ENCODE assay signal across 18 cellular contexts in the genomic region with DNA sequence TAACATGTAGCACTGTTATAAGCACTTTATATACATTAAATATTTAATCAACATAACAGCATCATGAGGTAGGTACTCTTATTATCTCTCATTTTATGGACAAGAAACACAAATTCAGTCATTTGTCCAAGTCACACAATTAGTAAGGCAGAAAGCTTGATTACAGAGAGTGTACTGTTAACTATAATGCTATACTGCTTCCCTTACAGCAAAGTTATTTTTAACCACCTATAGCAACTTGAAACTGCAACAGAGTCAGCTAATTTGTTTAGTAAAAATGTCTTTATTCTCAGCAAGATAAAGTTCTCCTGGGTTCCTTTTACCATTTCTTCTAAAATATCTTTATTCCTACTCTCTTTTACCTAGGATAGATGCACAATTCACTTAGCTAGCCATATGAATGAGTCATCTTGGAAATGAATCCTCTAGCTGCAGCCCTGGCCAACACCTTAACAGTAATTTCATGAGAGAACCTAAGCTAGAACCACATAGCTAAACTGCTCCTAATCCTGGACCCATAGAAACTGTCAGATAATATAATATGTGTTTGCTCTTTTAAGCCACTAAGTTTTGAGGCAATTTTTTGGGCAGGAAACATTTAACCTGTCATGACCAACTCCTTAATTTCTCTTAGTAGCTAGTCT.
DNase-seq lines count a peak whose midpoint lies in the region; ATAC-seq, FAIRE-seq and TF ChIP-seq lines count a peak whose summit lies in the region.
"Had no signal": no experiment of that assay in that cellular context is flagged by ENCODE, and none has a peak within 500 bp of the region (broad histone marks: within the 10 kb centered on the region; RNA-seq: fewer than 3 reads in every experiment).

No MANE protein-coding gene starts in this region.

- RAD21 ChIA-PET in GM12878 (lab: Charles Lee; ENCODE audit: unreplicated experiment) = interaction anchor here (1.2 kb wide), 1 partner anchor 18 kb away, joined by 3 read pairs; no protein-coding TSS in a partner anchor

- peak; percentile 8 for DNase-seq in AG08396 (ENCODE audit: low spot score)
- DNase-seq in GM12878 (ENCODE audit: low read depth, low spot score) = no peak
- DNase-seq in progenitor cell of endocrine pancreas (ENCODE audit: low spot score, unreplicated experiment) = no peak
- DNase-seq in hepatocyte (ENCODE audit: low spot score) = no peak
- no peak for DNase-seq in SHP77 treated with DMSO at 0.1 percent for 48 hours (lab: John Stamatoyannopoulos, UW)
- DNase-seq: activated CD4-positive, alpha-beta T cell treated with anti-CD3 and anti-CD28 coated beads, Interleukin-2, amount 10 ng/mL, durations not matched to agents 24 days and 14 days; HCEC 1CT; kidney; NCI-H2227 treated with DMSO at 0.1 percent for 48 hours; upper lobe of right lung had no signal

- no TSS peak for BruUV-seq in GM12878 (replicated peaks; lab: Mats Ljungman, UMichigan)

- POLR2A ChIA-PET in GM12878 (lab: Charles Lee) = no interaction called here

- no peaks in the 10 kb centered on the region for H4K20me1 ChIP-seq in GM12878 (ENCODE audit: control insufficient read depth, insufficient read depth)
- H4K20me1 ChIP-seq in hepatocyte (ENCODE audit: insufficient read depth, poor library complexity, severe bottlenecking) = no peaks in the 10 kb centered on the region

- no peak for TF ChIP-seq EP300 in GM12878 (IDR thresholded peaks at IDR 0.05; ENCODE audit: borderline replicate concordance in 1 of 2, control insufficient read depth in 1 of 2, low read depth in 2 of 2, low read length in 2 of 2)

- H3K27me3 ChIP-seq in GM12878 (replicated peaks in 1 of 2; ENCODE audit: control insufficient read depth in 2 of 2, insufficient read depth in 2 of 2, low read length in 1 of 2) = no peaks in the 10 kb centered on the region
- H3K27me3 ChIP-seq in hepatocyte = no peaks in the 10 kb centered on the region
- H3K27me3 ChIP-seq: upper lobe of right lung had no signal

- H3K27me3 Mint-ChIP-seq in progenitor cell of endocrine pancreas = no peaks in the 10 kb centered on the region
- H3K27me3 Mint-ChIP-seq in activated T-helper 17 cell treated with anti-CD3 and anti-CD28 coated beads, Interleukin-2, amount 50 U/mL, for 72 hours = no peaks in the 10 kb centered on the region
- H3K27me3 Mint-ChIP-seq: activated CD4-positive, alpha-beta T cell treated with anti-CD3 and anti-CD28 coated beads, Interleukin-2, amount 10 ng/mL, durations not matched to agents 24 days and 14 days; activated naive CD8-positive, alpha-beta T cell had no signal

- H3K9ac ChIP-seq in GM12878 (ENCODE audit: control insufficient read depth, insufficient read depth, low read length) = no peak overlapping the region
- H3K9ac ChIP-seq: KMS-11, parathyroid adenoma had no signal

- peaks cover 14% of the 10 kb centered on the region for H3K4me1 ChIP-seq in GM12878 (ENCODE audit: control insufficient read depth, insufficient read depth, low read length)
- no peaks in the 10 kb centered on the region for H3K4me1 ChIP-seq in hepatocyte (ENCODE audit: insufficient read depth)
- H3K4me1 ChIP-seq: A549, parathyroid adenoma, upper lobe of right lung had no signal

- TF ChIP-seq CTCF in GM12878 (IDR thresholded peaks at IDR 0.05 in 2 of 3, conservative IDR thresholded peaks at IDR 0.05 in 1 of 3; ENCODE audit: control insufficient read depth in 2 of 3, extremely low read depth in 1 of 3, insufficient read depth in 1 of 3, low read depth in 3 of 3, low read length in 3 of 3) (no peak), progenitor cell of endocrine pancreas (IDR thresholded peaks at IDR 0.05; ENCODE audit: unreplicated experiment) (no peak), hepatocyte (IDR thresholded peaks at IDR 0.05; ENCODE audit: poor library complexity) (no peak)

- H3K79me2 ChIP-seq in GM12878 (ENCODE audit: control insufficient read depth, insufficient read depth, low read length) (no peaks in the 10 kb centered on the region), hepatocyte (no peaks in the 10 kb centered on the region)
- H3K79me2 ChIP-seq: parathyroid adenoma had no signal

- H3K9me3 Mint-ChIP-seq in progenitor cell of endocrine pancreas (ENCODE audit: low read depth) = no peaks in the 10 kb centered on the region
- no peaks in the 10 kb centered on the region for H3K9me3 Mint-ChIP-seq in activated T-helper 17 cell treated with anti-CD3 and anti-CD28 coated beads, Interleukin-2, amount 50 U/mL, for 72 hours
- H3K9me3 Mint-ChIP-seq: activated CD4-positive, alpha-beta T cell treated with anti-CD3 and anti-CD28 coated beads, Interleukin-2, amount 10 ng/mL, durations not matched to agents 24 days and 14 days had no signal

- no peaks in the 10 kb centered on the region for H3K4me1 Mint-ChIP-seq in progenitor cell of endocrine pancreas (ENCODE audit: low read depth)
- H3K4me1 Mint-ChIP-seq in activated T-helper 17 cell treated with anti-CD3 and anti-CD28 coated beads, Interleukin-2, amount 50 U/mL, for 72 hours = no peaks in the 10 kb centered on the region
- H3K4me1 Mint-ChIP-seq: activated CD4-positive, alpha-beta T cell treated with anti-CD3 and anti-CD28 coated beads, Interleukin-2, amount 10 ng/mL, durations not matched to agents 24 days and 14 days had no signal

- FAIRE-seq in GM12878 (lab: Jason Lieb, UNC) = no peak
- FAIRE-seq: A549, endometrium, kidney had no signal

- in situ Hi-C loops in GM12878 (cut with MboI) = no loop called here

- intact Hi-C loops in GM12878 (cut with micrococcal nuclease; ENCODE audit: unreplicated experiment) = no loop called here

- H3K4me3 Mint-ChIP-seq in progenitor cell of endocrine pancreas (ENCODE audit: low read depth) = no peak overlapping the region
- H3K4me3 Mint-ChIP-seq in activated T-helper 17 cell treated with anti-CD3 and anti-CD28 coated beads, Interleukin-2, amount 50 U/mL, for 72 hours = no peak overlapping the region
- H3K4me3 Mint-ChIP-seq: activated CD4-positive, alpha-beta T cell treated with anti-CD3 and anti-CD28 coated beads, Interleukin-2, amount 10 ng/mL, durations not matched to agents 24 days and 14 days; activated naive CD8-positive, alpha-beta T cell had no signal

- TF ChIP-seq RAD21 in GM12878 (IDR thresholded peaks at IDR 0.05; ENCODE audit: insufficient read depth, low read depth, low read length) = no peak

- no peak for TF ChIP-seq POLR2A in GM12878 (IDR thresholded peaks at IDR 0.05; ENCODE audit: low read depth, low read length)

- H3K4me2 ChIP-seq in GM12878 (ENCODE audit: control insufficient read depth, insufficient read depth) (peak overlapping the region; percentile 40), hepatocyte (no peak overlapping the region)
- H3K4me2 ChIP-seq: A549, KMS-11 had no signal

- H3K27ac Mint-ChIP-seq in progenitor cell of endocrine pancreas = no peak overlapping the region
- H3K27ac Mint-ChIP-seq in activated T-helper 17 cell treated with anti-CD3 and anti-CD28 coated beads, Interleukin-2, amount 50 U/mL, for 72 hours = no peak overlapping the region
- H3K27ac Mint-ChIP-seq: activated CD4-positive, alpha-beta T cell treated with anti-CD3 and anti-CD28 coated beads, Interleukin-2, amount 10 ng/mL, durations not matched to agents 24 days and 14 days; activated naive CD8-positive, alpha-beta T cell had no signal

- H3K9me2 ChIP-seq in hepatocyte (replicated peaks; ENCODE audit: insufficient read depth) = no peaks in the 10 kb centered on the region

- ATAC-seq in GM19397 (IDR thresholded peaks at IDR 0.05; ENCODE audit: unreplicated experiment) (peak; percentile 60), HG02938 (IDR thresholded peaks at IDR 0.05; ENCODE audit: unreplicated experiment) (peak; percentile 73), GM12878 (peak; percentile 67)
- ATAC-seq in activated T-helper 17 cell treated with anti-CD3 and anti-CD28 coated beads, Interleukin-2, amount 50 U/mL, for 72 hours (replicated peaks) = no peak
- ATAC-seq: A549, upper lobe of right lung had no signal

- H3K9me3 ChIP-seq in GM12878 (replicated peaks; ENCODE audit: control insufficient read depth, insufficient read depth, low read length) = no peaks in the 10 kb centered on the region
- H3K9me3 ChIP-seq in hepatocyte (ENCODE audit: low read depth) = no peaks in the 10 kb centered on the region
- H3K9me3 ChIP-seq: A549, upper lobe of right lung had no signal

- SMC1A ChIA-PET in GM12878 (lab: Charles Lee; ENCODE audit: uncharacterized antibody, unreplicated experiment) = interaction anchor here (0.8 to 1.5 kb wide), 5 partner anchors 9 to 89 kb away, joined by 3 to 4 read pairs (median 3); no protein-coding TSS in a partner anchor

- CTCF ChIA-PET in GM12878 (lab: Yijun Ruan, JAX) = interaction anchor here (0.6 to 1.5 kb wide), 4 partner anchors 14 to 128 kb away, joined by 3 to 5 read pairs (median 4); no protein-coding TSS in a partner anchor

- no peaks in the 10 kb centered on the region for H3K36me3 ChIP-seq in GM12878 (ENCODE audit: control insufficient read depth in 2 of 2, insufficient read depth in 2 of 2, low read length in 1 of 2)
- peaks cover 3% of the 10 kb centered on the region for H3K36me3 ChIP-seq in hepatocyte (replicated peaks; ENCODE audit: insufficient read depth, low read depth)

- H3K27ac ChIP-seq in GM12878 (ENCODE audit: control insufficient read depth, insufficient read depth) (peak overlapping the region; percentile 25; the same call in 1 of the 2 replicates), hepatocyte (no peak overlapping the region)
- H3K27ac ChIP-seq: A549, KMS-11, parathyroid adenoma, upper lobe of right lung had no signal

- peaks cover 11% of the 10 kb centered on the region for H3K36me3 Mint-ChIP-seq in progenitor cell of endocrine pancreas (ENCODE audit: insufficient read depth)
- H3K36me3 Mint-ChIP-seq in activated T-helper 17 cell treated with anti-CD3 and anti-CD28 coated beads, Interleukin-2, amount 50 U/mL, for 72 hours (ENCODE audit: low read depth) = peaks cover 31% of the 10 kb centered on the region

- no peak overlapping the region for H3K4me3 ChIP-seq in GM12878
- no peak overlapping the region for H3K4me3 ChIP-seq in hepatocyte
- H3K4me3 ChIP-seq: A549, upper lobe of right lung had no signal

- H2AFZ ChIP-seq in GM12878 (ENCODE audit: control insufficient read depth, low read depth, low read length) (no peak overlapping the region), hepatocyte (no peak overlapping the region)
- H2AFZ ChIP-seq: parathyroid adenoma had no signal

TF ChIP-seq in GM12878, 131 proteins besides CTCF, POLR2A, EP300 and RAD21 (continues in another document):
- TF ChIP-seq IKZF2 (IDR thresholded peaks at IDR 0.05) = no peak
